ENCODE assay signal across 10 cellular contexts in the genomic region with DNA sequence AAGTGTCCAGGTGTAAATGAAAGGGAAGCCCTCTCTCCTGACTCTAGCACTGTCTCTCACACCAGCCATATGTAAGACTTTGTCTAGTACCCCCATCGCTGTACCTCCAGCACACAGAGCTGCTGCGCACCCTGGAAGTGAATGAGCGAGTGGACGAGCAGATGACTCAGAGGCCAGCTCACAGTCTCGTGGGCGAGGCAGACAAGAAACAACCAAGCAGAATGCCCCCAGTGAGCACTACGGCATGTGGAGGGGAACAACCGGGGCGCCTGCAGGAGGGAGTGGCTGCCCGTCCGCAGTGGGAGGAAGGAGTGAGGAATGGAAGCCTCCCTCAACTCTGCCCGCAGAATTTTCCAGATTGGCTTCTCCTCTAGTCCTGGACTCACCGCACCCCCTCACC. TPM values are rescaled to one million over a fixed set of nuclear protein-coding genes. Genes with fewer than 3 reads are reported as not detected.
A peak's percentile ranks its signal among the peaks of the same experiment; 100 is the strongest.
DNase-seq lines count a peak whose midpoint lies in the region; ATAC-seq, FAIRE-seq and TF ChIP-seq lines count a peak whose summit lies in the region.
"Had no signal": no experiment of that assay in that cellular context is flagged by ENCODE, and none has a peak within 500 bp of the region (broad histone marks: within the 10 kb centered on the region; RNA-seq: fewer than 3 reads in every experiment).

No MANE protein-coding gene starts in this region.

- TF ChIP-seq EP300 in A549 (IDR thresholded peaks at IDR 0.05), result no peak

- CTCF ChIA-PET in A549 (lab: Yijun Ruan, JAX), result interaction anchor here (1.5 kb wide), 1 partner anchor 620 kb away, joined by 3 read pairs; no protein-coding TSS in a partner anchor
- CTCF ChIA-PET in IMR-90 (lab: Yijun Ruan, JAX), result no interaction called here

- DNase-seq in A549 (ENCODE audit: low read depth in 1 of 2, low spot score in 1 of 2), result peak in 1 of 2 experiments; percentile 25
- DNase-seq in IMR-90, result peak; percentile 95
- peak; percentile 94 for DNase-seq in choroid plexus epithelial cell (ENCODE audit: low read depth)
- DNase-seq in COLO668 (lab: John Stamatoyannopoulos, UW; ENCODE audit: unreplicated experiment), result no peak
- no peak for DNase-seq in NCI-H2171 treated with DMSO at 0.1 percent for 48 hours (lab: John Stamatoyannopoulos, UW)
- no peak for DNase-seq in stimulated activated naive CD4-positive, alpha-beta T cell treated with Interleukin-2 at 50 U/mL for 16 hours (lab: John Stamatoyannopoulos, UW)
- DNase-seq in left lobe of liver (ENCODE audit: low spot score), result no peak
- DNase-seq: central memory CD4-positive, alpha-beta T cell; GOT3 had no signal

- H3K79me1 ChIP-seq in IMR-90 (ENCODE audit: low read depth in 1 of 2, low read length in 2 of 2), result peaks cover 0 to 12% of the 10 kb centered on the region in 2 experiments; a peak in 1 of 4 replicates

- H2AK9ac ChIP-seq in IMR-90 (replicated peaks; ENCODE audit: low read depth, low read length, poor library complexity), result peak overlapping the region; percentile 86

- H3K9ac ChIP-seq in IMR-90 (ENCODE audit: low read depth, low read length), result peak overlapping the region; percentile 4; the same call in 1 of the 2 replicates
- no peak overlapping the region for H3K9ac ChIP-seq in mucosa of rectum (ENCODE audit: low read depth in 1 of 2, low read length in 2 of 2)

- peak overlapping the region; percentile 81 for H2AK5ac ChIP-seq in IMR-90 (ENCODE audit: low read depth, low read length)

- H4K91ac ChIP-seq in IMR-90 (ENCODE audit: insufficient read depth, low read depth, low read length), result peak overlapping the region; percentile 90

- H3K27ac ChIP-seq in A549 (peak overlapping the region; percentile 48 to 76), IMR-90 (ENCODE audit: insufficient read depth, low read length) (peak overlapping the region; percentile 66), mucosa of rectum (ENCODE audit: low read depth in 2 of 2, low read length in 2 of 2) (peak overlapping the region; percentile 56 to 74)

- dilution Hi-C loops in IMR-90 (cut with HindIII; ENCODE audit: low sequenced_read_pairs, unreplicated experiment), result no loop called here

- H2BK5ac ChIP-seq in IMR-90 (ENCODE audit: low read depth, low read length, poor library complexity, severe bottlenecking), result peak overlapping the region; percentile 69

- 0 out of 2 replicates have a peak overlapping the region, but pooled peaks have one; percentile 22 for H3K56ac ChIP-seq in IMR-90 (ENCODE audit: extremely low read depth, insufficient read depth, low read length)

- H3K4me3 ChIP-seq in A549 (no peak overlapping the region), IMR-90 (ENCODE audit: insufficient read depth, low read depth, low read length) (no peak overlapping the region), choroid plexus epithelial cell (ENCODE audit: low read depth, low read length) (no peak overlapping the region), mucosa of rectum (ENCODE audit: low read length in 2 of 2) (no peak overlapping the region)

- no peaks in the 10 kb centered on the region for H3K36me3 ChIP-seq in IMR-90 (ENCODE audit: control insufficient read depth, insufficient read depth, low read length)
- no peaks in the 10 kb centered on the region for H3K36me3 ChIP-seq in mucosa of rectum (ENCODE audit: control insufficient read depth in 2 of 2, insufficient read depth in 2 of 2, low read length in 2 of 2)

- H3K9me1 ChIP-seq in IMR-90 (ENCODE audit: insufficient read depth, low read length), result peaks cover 18% of the 10 kb centered on the region

- ATAC-seq in A549, result peak; percentile 67 to 78
- peak; percentile 98 for ATAC-seq in IMR-90 (ENCODE audit: low read depth)
- ATAC-seq in left lobe of liver, result no peak

- peak overlapping the region; percentile 59 to 92 for H4K8ac ChIP-seq in IMR-90 (ENCODE audit: low read depth in 2 of 2, low read length in 2 of 2)

- H2AFZ ChIP-seq in IMR-90 (replicated peaks; ENCODE audit: low read length, poor library complexity), result peak overlapping the region; percentile 82

- H4K5ac ChIP-seq in IMR-90 (ENCODE audit: low read depth, low read length), result peak overlapping the region; percentile 82

- H3K4me1 ChIP-seq in A549 (peaks cover 20% of the 10 kb centered on the region), IMR-90 (ENCODE audit: control insufficient read depth, insufficient read depth, low read length) (peaks cover 21% of the 10 kb centered on the region), mucosa of rectum (ENCODE audit: control insufficient read depth in 2 of 2, insufficient read depth in 2 of 2, low read length in 2 of 2) (peaks cover 14 to 21% of the 10 kb centered on the region in 2 donors)

- peak overlapping the region; percentile 55 for H3K18ac ChIP-seq in IMR-90 (ENCODE audit: low read depth, low read length)

- no TSS peak for BruUV-seq in IMR-90 (replicated peaks; lab: Mats Ljungman, UMichigan)

- TF ChIP-seq RAD21 in A549 (conservative IDR thresholded peaks at IDR 0.05 in 1 of 2, IDR thresholded peaks at IDR 0.05 in 1 of 2) (no peak), IMR-90 (IDR thresholded peaks at IDR 0.05; ENCODE audit: low read length) (no peak; the same call in 1 of the 2 replicates)

- no peaks in the 10 kb centered on the region for H3K27me3 ChIP-seq in IMR-90 (ENCODE audit: control insufficient read depth, insufficient read depth, low read length)
- H3K27me3 ChIP-seq in mucosa of rectum (ENCODE audit: control insufficient read depth in 2 of 2, insufficient read depth in 2 of 2, low read length in 2 of 2), result no peaks in the 10 kb centered on the region

- H3K14ac ChIP-seq in IMR-90 (replicated peaks; ENCODE audit: low read depth, low read length), result peak overlapping the region; percentile 51

- POLR2A ChIA-PET in A549 (lab: Yijun Ruan, JAX), result no interaction called here
- POLR2A ChIA-PET in IMR-90 (lab: Charles Lee; ENCODE audit: unreplicated experiment), result interaction anchor here (0.5 kb wide), 1 partner anchor 998 kb away, joined by 5 read pairs; no protein-coding TSS in a partner anchor

- in situ Hi-C loops in IMR-90 (cut with MboI; ENCODE audit: low sequenced_read_pairs), result no loop called here

- peak overlapping the region; percentile 81 for H3K4ac ChIP-seq in IMR-90 (ENCODE audit: low read depth, low read length)

- TF ChIP-seq CTCF in A549 (IDR thresholded peaks at IDR 0.05) (no peak), IMR-90 (conservative IDR thresholded peaks at IDR 0.05; ENCODE audit: low read depth, low read length) (no peak), choroid plexus epithelial cell (conservative IDR thresholded peaks at IDR 0.05; ENCODE audit: low read depth, low read length) (no peak)

- no peak for FAIRE-seq in A549 (lab: Jason Lieb, UNC)

- peak overlapping the region; percentile 69 for H3K23ac ChIP-seq in IMR-90 (ENCODE audit: low read depth, low read length)

- TF ChIP-seq POLR2A in A549 (IDR thresholded peaks at IDR 0.05; ENCODE audit: low read length) (no peak), IMR-90 (IDR thresholded peaks at IDR 0.05; ENCODE audit: low read depth, low read length) (no peak)

- 47% methylated on average over 13 of the region's 13 CpGs for WGBS in A549 (ENCODE audit: missing lambda C conversion rate)
- WGBS in IMR-90 (ENCODE audit: extremely low coverage in 2 of 2, insufficient read length in 1 of 2), 2 experiments, result 7% methylated on average over 3 of the region's 13 CpGs; no CpG with 5 or more reads in 1 of the 2 experiments

- peak overlapping the region; percentile 97 for H2BK15ac ChIP-seq in IMR-90 (ENCODE audit: low read depth, low read length)

- peak overlapping the region; percentile 88 for H2BK20ac ChIP-seq in IMR-90 (ENCODE audit: low read depth, low read length)

- H3K9me3 ChIP-seq in A549, result no peaks in the 10 kb centered on the region
- H3K9me3 ChIP-seq in IMR-90 (ENCODE audit: control insufficient read depth, insufficient read depth, low read length), result no peaks in the 10 kb centered on the region
- no peaks in the 10 kb centered on the region for H3K9me3 ChIP-seq in mucosa of rectum (ENCODE audit: control insufficient read depth in 2 of 2, low read length in 2 of 2)

- no peaks in the 10 kb centered on the region for H4K20me1 ChIP-seq in IMR-90 (ENCODE audit: insufficient read depth, low read length)

- intact Hi-C loops in IMR-90 (cut with micrococcal nuclease), result loop anchor here (5.0 kb wide), 1 partner anchor 121 kb away; no protein-coding TSS in a partner anchor

- H3K4me2 ChIP-seq in A549, result peak overlapping the region; percentile 38; the same call in 2 of the 3 replicates
- H3K4me2 ChIP-seq in IMR-90 (ENCODE audit: low read depth, low read length), result peak overlapping the region; percentile 16

- peak overlapping the region; percentile 90 for H2BK120ac ChIP-seq in IMR-90 (ENCODE audit: low read depth, low read length)

TF ChIP-seq in A549, 52 proteins besides CTCF, POLR2A, EP300 and RAD21:
- TF ChIP-seq FOSL2 (IDR thresholded peaks at IDR 0.05) (no peak), FOSL2 (CRISPR knock-in tag; IDR thresholded peaks at IDR 0.05) (peak; percentile 67), BHLHE40 (IDR thresholded peaks at IDR 0.05; ENCODE audit: low read depth, low read length) (no peak)
TF ChIP-seq in A549: peak in this region for 1.

TF ChIP-seq in IMR-90, 13 proteins besides CTCF, POLR2A, EP300 and RAD21 (continues in another document):
- TF ChIP-seq SMC3 (IDR thresholded peaks at IDR 0.05; ENCODE audit: low read depth, low read length) (no peak), FOS (IDR thresholded peaks at IDR 0.05; ENCODE audit: low read depth, low read length) (peak; percentile 94), RFX5 (IDR thresholded peaks at IDR 0.05; ENCODE audit: low read depth, low read length) (no peak), MAZ (IDR thresholded peaks at IDR 0.05; ENCODE audit: borderline replicate concordance, low read depth, low read length) (peak; percentile 93)
- TF ChIP-seq, protein P1, sequence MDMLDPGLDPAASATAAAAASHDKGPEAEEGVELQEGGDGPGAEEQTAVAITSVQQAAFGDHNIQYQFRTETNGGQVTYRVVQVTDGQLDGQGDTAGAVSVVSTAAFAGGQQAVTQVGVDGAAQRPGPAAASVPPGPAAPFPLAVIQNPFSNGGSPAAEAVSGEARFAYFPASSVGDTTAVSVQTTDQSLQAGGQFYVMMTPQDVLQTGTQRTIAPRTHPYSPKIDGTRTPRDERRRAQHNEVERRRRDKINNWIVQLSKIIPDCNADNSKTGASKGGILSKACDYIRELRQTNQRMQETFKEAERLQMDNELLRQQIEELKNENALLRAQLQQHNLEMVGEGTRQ (IDR thresholded peaks at IDR 0.05; ENCODE audit: low read depth, low read length), result peak; percentile 46; the same call in 1 of the 2 replicates

RNA-seq across cellular contexts. Expression of a gene that starts 46.4 kb away (rescaled TPM):
- 44.5 and 50.2 TPM in 2 replicates for polyA plus RNA-seq in A549 (2011; rRNA removed)
- 111 and 131 TPM in 2 replicates for polyA plus RNA-seq in A549 (2012; cell fraction: cytosol; rRNA removed)
- polyA plus RNA-seq in A549 (2012; cell fraction: nucleus; rRNA removed), result 252 and 280 TPM in 2 replicates
- polyA plus RNA-seq in A549 (2017; fragmentation: RNase III; extraction: RNeasy Plus Mini Kit Qiagen cat#74134 plus additional on column Dnase treatment), result 94.4 to 99.1 TPM (median 98.1 TPM) in 3 replicates
- 92.2 and 97.7 TPM in 2 replicates for polyA minus RNA-seq in A549 (2011; rRNA and poly(A)+ RNA removed)
- 53.6 and 58.6 TPM in 2 replicates for total RNA-seq in IMR-90 (2012; rRNA removed)
- polyA plus RNA-seq in IMR-90 (2012; rRNA removed), result 43.0 and 44.3 TPM in 2 replicates
- 24.6 and 31.4 TPM in 2 replicates for polyA plus RNA-seq in IMR-90 (2012; cell fraction: cytosol; rRNA removed)
- polyA plus RNA-seq in IMR-90 (2012; cell fraction: nucleus; rRNA removed; ENCODE audit: low replicate concordance), result 29.3 and 58.8 TPM in 2 replicates
- total RNA-seq in left lobe of liver, result 9.1 TPM

Comparison
In these comparisons a context has a peak if more than half of its experiments do, and no peak if none do; other contexts are left out.
1. DNase-seq: peak in IMR-90 (single experiment) and choroid plexus epithelial cell (single experiment); none in COLO668 (single experiment), NCI-H2171 treated with DMSO at 0.1 percent for 48 hours (single experiment), stimulated activated naive CD4-positive, alpha-beta T cell treated with Interleukin-2 at 50 U/mL for 16 hours (single experiment) and left lobe of liver (single experiment).
2. Peak in every context shown above with its lines, with median percentiles within 50 percentile points of each other: H3K27ac ChIP-seq.